26 cellular contexts compared by ENCODE assay signal in genomic region chr10:128934492-128934891, GRCh38.
DNase-seq lines count a peak whose midpoint lies in the region; TF ChIP-seq lines count a peak whose summit lies in the region.
"Had no signal": no experiment of that assay in that cellular context is flagged by ENCODE, and none has a peak within 500 bp of the region (broad histone marks: within the 10 kb centered on the region; RNA-seq: fewer than 3 reads in every experiment).

No MANE protein-coding gene starts in this region.

- POLR2A ChIA-PET in activated CD4-positive, alpha-beta memory T cell treated with anti-CD3 and anti-CD28 coated beads for 36 hours (lab: Charles Lee): no interaction called here
- POLR2A ChIA-PET in activated CD4-positive, alpha-beta memory T cell treated with anti-CD3 and anti-CD28 coated beads, Interleukin-2, amount 10 ng/mL, durations not matched to agents 7 days and 5 days (lab: Charles Lee): no interaction called here
- POLR2A ChIA-PET in Caco-2 (lab: Charles Lee): no interaction called here

- H3K27ac Mint-ChIP-seq in activated CD4-positive, alpha-beta memory T cell treated with anti-CD3 and anti-CD28 coated beads for 36 hours: no peak overlapping the region
- no peak overlapping the region for H3K27ac Mint-ChIP-seq in activated CD4-positive, alpha-beta memory T cell treated with anti-CD3 and anti-CD28 coated beads, Interleukin-2, amount 10 ng/mL, durations not matched to agents 7 days and 5 days
- no peak overlapping the region for H3K27ac Mint-ChIP-seq in T-helper 2 cell treated with Interferon-gamma antibody and Interleukin-4, amounts not matched to agents 5 μg/mL and 100 μg/mL, for 36 hours
- H3K27ac Mint-ChIP-seq in Caco-2 (ENCODE audit: unreplicated experiment): no peak overlapping the region
- H3K27ac Mint-ChIP-seq: CD4-positive, alpha-beta T cell had no signal

- H3K4me1 ChIP-seq in Caco-2: no peaks in the 10 kb centered on the region
- H3K4me1 ChIP-seq: A549 had no signal

- H3K4me1 Mint-ChIP-seq in activated CD4-positive, alpha-beta memory T cell treated with anti-CD3 and anti-CD28 coated beads for 36 hours (ENCODE audit: low read depth): peaks cover 6% of the 10 kb centered on the region
- peaks cover 6% of the 10 kb centered on the region for H3K4me1 Mint-ChIP-seq in activated CD4-positive, alpha-beta memory T cell treated with anti-CD3 and anti-CD28 coated beads, Interleukin-2, amount 10 ng/mL, durations not matched to agents 7 days and 5 days
- peaks cover 14% of the 10 kb centered on the region for H3K4me1 Mint-ChIP-seq in T-helper 2 cell treated with Interferon-gamma antibody and Interleukin-4, amounts not matched to agents 5 μg/mL and 100 μg/mL, for 36 hours (ENCODE audit: low read depth)
- no peaks in the 10 kb centered on the region for H3K4me1 Mint-ChIP-seq in Caco-2 (ENCODE audit: low read depth, unreplicated experiment)

- no TSS peak for BruUV-seq in Caco-2 (replicated peaks; lab: Mats Ljungman, UMichigan)

- H3K9me3 Mint-ChIP-seq in activated CD4-positive, alpha-beta memory T cell treated with anti-CD3 and anti-CD28 coated beads for 36 hours: no peaks in the 10 kb centered on the region
- no peaks in the 10 kb centered on the region for H3K9me3 Mint-ChIP-seq in activated CD4-positive, alpha-beta memory T cell treated with anti-CD3 and anti-CD28 coated beads, Interleukin-2, amount 10 ng/mL, durations not matched to agents 7 days and 5 days
- no peaks in the 10 kb centered on the region for H3K9me3 Mint-ChIP-seq in T-helper 2 cell treated with Interferon-gamma antibody and Interleukin-4, amounts not matched to agents 5 μg/mL and 100 μg/mL, for 36 hours
- no peaks in the 10 kb centered on the region for H3K9me3 Mint-ChIP-seq in Caco-2 (ENCODE audit: unreplicated experiment)
- H3K9me3 Mint-ChIP-seq: CD4-positive, alpha-beta T cell had no signal

- peak; percentile 22 for DNase-seq in activated CD4-positive, alpha-beta memory T cell treated with anti-CD3 and anti-CD28 coated beads for 36 hours
- DNase-seq in activated CD4-positive, alpha-beta memory T cell treated with anti-CD3 and anti-CD28 coated beads, Interleukin-2, amount 10 ng/mL, durations not matched to agents 7 days and 5 days: no peak
- DNase-seq in Jurkat, Clone E6-1 (ENCODE audit: low read depth, low spot score): peak; percentile 88
- DNase-seq in MV-4-11 (lab: John Stamatoyannopoulos, UW) (peak; percentile 59), cerebellar cortex (ENCODE audit: low spot score) (no peak), Caco-2 (no peak), erythroblast (lab: John Stamatoyannopoulos, UW) (no peak)
- DNase-seq in T-helper 2 cell treated with Interferon-gamma antibody and Interleukin-4, amounts not matched to agents 5 μg/mL and 100 μg/mL, for 36 hours (ENCODE audit: low spot score): peak; percentile 11
- DNase-seq: AML-193; CD4-positive, alpha-beta T cell; COR-L47; EL; GDM1; KG1; NCI-H1092; NCI-H1436; NCI-H187; NCI-H2081 treated with DMSO at 0.1 percent for 48 hours; NCI-H2171 treated with DMSO at 0.1 percent for 48 hours; NCI-H345; NCI-H510A treated with DMSO at 0.1 percent for 48 hours; Right ventricle myocardium superior; RPMI8226; T-helper 1 cell had no signal

- H3K27me3 ChIP-seq in Caco-2 (replicated peaks; ENCODE audit: control insufficient read depth, insufficient read depth, low read length): no peaks in the 10 kb centered on the region

- no peaks in the 10 kb centered on the region for H3K36me3 Mint-ChIP-seq in activated CD4-positive, alpha-beta memory T cell treated with anti-CD3 and anti-CD28 coated beads for 36 hours
- H3K36me3 Mint-ChIP-seq in activated CD4-positive, alpha-beta memory T cell treated with anti-CD3 and anti-CD28 coated beads, Interleukin-2, amount 10 ng/mL, durations not matched to agents 7 days and 5 days (ENCODE audit: low read depth): no peaks in the 10 kb centered on the region
- H3K36me3 Mint-ChIP-seq in T-helper 2 cell treated with Interferon-gamma antibody and Interleukin-4, amounts not matched to agents 5 μg/mL and 100 μg/mL, for 36 hours (ENCODE audit: low read depth): no peaks in the 10 kb centered on the region
- H3K36me3 Mint-ChIP-seq in Caco-2 (ENCODE audit: insufficient read depth, unreplicated experiment): no peaks in the 10 kb centered on the region

- no peak for TF ChIP-seq POLR2A in erythroblast (IDR thresholded peaks at IDR 0.05; ENCODE audit: low read length)

- H3K4me3 ChIP-seq in Jurkat, Clone E6-1 (ENCODE audit: low read length): peak overlapping the region; percentile 27; the same call in 1 of the 2 replicates
- no peak overlapping the region for H3K4me3 ChIP-seq in Caco-2 (ENCODE audit: low read depth, low read length)
- H3K4me3 ChIP-seq: A549; BLaER1 treated with 17β-estradiol and CSF1 and Interleukin-3, amounts not matched to agents 10 nM and 100 nM had no signal

- CTCF ChIA-PET in activated CD4-positive, alpha-beta memory T cell treated with anti-CD3 and anti-CD28 coated beads for 36 hours (lab: Charles Lee): no interaction called here
- CTCF ChIA-PET in activated CD4-positive, alpha-beta memory T cell treated with anti-CD3 and anti-CD28 coated beads, Interleukin-2, amount 10 ng/mL, durations not matched to agents 7 days and 5 days (lab: Charles Lee): no interaction called here
- CTCF ChIA-PET in Caco-2 (lab: Charles Lee): no interaction called here

- intact Hi-C loops in activated CD4-positive, alpha-beta memory T cell treated with anti-CD3 and anti-CD28 coated beads for 36 hours (cut with micrococcal nuclease): no loop called here
- intact Hi-C loops in Caco-2 (cut with micrococcal nuclease; ENCODE audit: unreplicated experiment): no loop called here

- TF ChIP-seq CTCF in Caco-2 (IDR thresholded peaks at IDR 0.05; ENCODE audit: insufficient read depth in 1 of 2, low read depth in 1 of 2, low read length in 1 of 2, severe bottlenecking in 1 of 2, unreplicated experiment in 1 of 2): no peak

- no peaks in the 10 kb centered on the region for H3K9me3 ChIP-seq in Caco-2
- H3K9me3 ChIP-seq: A549; BLaER1 treated with 17β-estradiol and CSF1 and Interleukin-3, amounts not matched to agents 10 nM and 100 nM had no signal

- H3K4me3 Mint-ChIP-seq in activated CD4-positive, alpha-beta memory T cell treated with anti-CD3 and anti-CD28 coated beads for 36 hours: no peak overlapping the region
- no peak overlapping the region for H3K4me3 Mint-ChIP-seq in activated CD4-positive, alpha-beta memory T cell treated with anti-CD3 and anti-CD28 coated beads, Interleukin-2, amount 10 ng/mL, durations not matched to agents 7 days and 5 days
- peak overlapping the region; percentile 54 for H3K4me3 Mint-ChIP-seq in T-helper 2 cell treated with Interferon-gamma antibody and Interleukin-4, amounts not matched to agents 5 μg/mL and 100 μg/mL, for 36 hours
- H3K4me3 Mint-ChIP-seq in Caco-2 (ENCODE audit: unreplicated experiment): no peak overlapping the region
- H3K4me3 Mint-ChIP-seq: CD4-positive, alpha-beta T cell had no signal

- H3K27me3 Mint-ChIP-seq in activated CD4-positive, alpha-beta memory T cell treated with anti-CD3 and anti-CD28 coated beads for 36 hours: peaks cover 12% of the 10 kb centered on the region
- H3K27me3 Mint-ChIP-seq in activated CD4-positive, alpha-beta memory T cell treated with anti-CD3 and anti-CD28 coated beads, Interleukin-2, amount 10 ng/mL, durations not matched to agents 7 days and 5 days: no peaks in the 10 kb centered on the region
- no peaks in the 10 kb centered on the region for H3K27me3 Mint-ChIP-seq in T-helper 2 cell treated with Interferon-gamma antibody and Interleukin-4, amounts not matched to agents 5 μg/mL and 100 μg/mL, for 36 hours (ENCODE audit: low read depth)
- peaks cover 35% of the 10 kb centered on the region for H3K27me3 Mint-ChIP-seq in Caco-2 (ENCODE audit: insufficient read depth, unreplicated experiment)
- H3K27me3 Mint-ChIP-seq: CD4-positive, alpha-beta T cell had no signal

- no peaks in the 10 kb centered on the region for H3K36me3 ChIP-seq in Caco-2 (ENCODE audit: control insufficient read depth, insufficient read depth, low read length)
- H3K36me3 ChIP-seq: BLaER1 treated with 17β-estradiol and CSF1 and Interleukin-3, amounts not matched to agents 10 nM and 100 nM had no signal

Comparison
In these comparisons a context has a peak if more than half of its experiments do, and no peak if none do; other contexts are left out.
1. DNase-seq: peak in activated CD4-positive, alpha-beta memory T cell treated with anti-CD3 and anti-CD28 coated beads for 36 hours (single experiment), Jurkat, Clone E6-1 (single experiment), MV-4-11 (single experiment) and T-helper 2 cell treated with Interferon-gamma antibody and Interleukin-4, amounts not matched to agents 5 μg/mL and 100 μg/mL, for 36 hours (single experiment); none in activated CD4-positive, alpha-beta memory T cell treated with anti-CD3 and anti-CD28 coated beads, Interleukin-2, amount 10 ng/mL, durations not matched to agents 7 days and 5 days (single experiment), cerebellar cortex (single experiment), Caco-2 (0 of 2) and erythroblast (0 of 2).